13 cellular contexts compared by ENCODE assay signal in genomic region chr4:6071959-6072720, GRCh38. TPM values are rescaled to one million over a fixed set of nuclear protein-coding genes. Genes with fewer than 3 reads are reported as not detected.
DNase-seq lines count a peak whose midpoint lies in the region; ATAC-seq and TF ChIP-seq lines count a peak whose summit lies in the region.
"Had no signal": no experiment of that assay in that cellular context is flagged by ENCODE, and none has a peak within 500 bp of the region (broad histone marks: within the 10 kb centered on the region; RNA-seq: fewer than 3 reads in every experiment).

No MANE protein-coding gene starts in this region.

- H3F3A ChIP-seq in GM23338 (replicated peaks; ENCODE audit: low read depth) = no peaks in the 10 kb centered on the region
- peaks cover 10% of the 10 kb centered on the region for H3F3A ChIP-seq in neural progenitor cell (ENCODE audit: low read depth)

- H3K27ac ChIP-seq in GM23338 (ENCODE audit: low read depth) = no peak overlapping the region
- H3K27ac ChIP-seq in neural progenitor cell = no peak overlapping the region
- H3K27ac ChIP-seq: esophagus squamous epithelium had no signal

- no peaks in the 10 kb centered on the region for H3K36me3 Mint-ChIP-seq in GM23338 (ENCODE audit: low read depth)
- peaks cover 17% of the 10 kb centered on the region for H3K36me3 Mint-ChIP-seq in central memory CD8-positive, alpha-beta T cell (ENCODE audit: insufficient read depth)
- no peaks in the 10 kb centered on the region for H3K36me3 Mint-ChIP-seq in neural progenitor cell
- H3K36me3 Mint-ChIP-seq: activated naive CD4-positive, alpha-beta T cell treated with anti-CD3 and anti-CD28 coated beads, Interleukin-2, amount 10 ng/mL, durations not matched to agents 7 days and 5 days; CD14-positive monocyte had no signal

- H3K4me3 ChIP-seq in GM23338 (no peak overlapping the region), neural progenitor cell (no peak overlapping the region)
- H3K4me3 ChIP-seq: esophagus squamous epithelium had no signal

- H3K4me1 Mint-ChIP-seq in GM23338 (peaks cover 12% of the 10 kb centered on the region), neural progenitor cell (peaks cover 16% of the 10 kb centered on the region)
- H3K4me1 Mint-ChIP-seq in central memory CD8-positive, alpha-beta T cell = peaks cover 20% of the 10 kb centered on the region
- H3K4me1 Mint-ChIP-seq: activated naive CD4-positive, alpha-beta T cell treated with anti-CD3 and anti-CD28 coated beads, Interleukin-2, amount 10 ng/mL, durations not matched to agents 7 days and 5 days; CD14-positive monocyte had no signal

- no peaks in the 10 kb centered on the region for H3K79me2 ChIP-seq in GM23338 (replicated peaks; ENCODE audit: insufficient read depth)
- H3K79me2 ChIP-seq in neural progenitor cell (ENCODE audit: low read depth) = no peaks in the 10 kb centered on the region

- no peaks in the 10 kb centered on the region for H3K9me3 ChIP-seq in neural progenitor cell (ENCODE audit: low read depth)
- H3K9me3 ChIP-seq: esophagus squamous epithelium had no signal

- H3K9me3 Mint-ChIP-seq in GM23338 (no peaks in the 10 kb centered on the region; the same call in 2 of the 3 replicates), neural progenitor cell (peaks cover 2% of the 10 kb centered on the region)
- no peaks in the 10 kb centered on the region for H3K9me3 Mint-ChIP-seq in central memory CD8-positive, alpha-beta T cell
- H3K9me3 Mint-ChIP-seq: activated naive CD4-positive, alpha-beta T cell treated with anti-CD3 and anti-CD28 coated beads, Interleukin-2, amount 10 ng/mL, durations not matched to agents 7 days and 5 days had no signal

- no peak overlapping the region for H3K4me3 Mint-ChIP-seq in GM23338
- H3K4me3 Mint-ChIP-seq in central memory CD8-positive, alpha-beta T cell = no peak overlapping the region
- peak overlapping the region; percentile 70 for H3K4me3 Mint-ChIP-seq in neural progenitor cell
- H3K4me3 Mint-ChIP-seq: activated naive CD4-positive, alpha-beta T cell treated with anti-CD3 and anti-CD28 coated beads, Interleukin-2, amount 10 ng/mL, durations not matched to agents 7 days and 5 days; CD14-positive monocyte had no signal

- TF ChIP-seq CTCF in GM23338 (conservative IDR thresholded peaks at IDR 0.05; ENCODE audit: low read depth in 2 of 2) (no peak), neural progenitor cell (IDR thresholded peaks at IDR 0.05) (no peak)

- peak overlapping the region; percentile 80; the same call in 1 of the 2 replicates for H3K27ac Mint-ChIP-seq in GM23338
- H3K27ac Mint-ChIP-seq in central memory CD8-positive, alpha-beta T cell (ENCODE audit: low read depth) = peak overlapping the region; percentile 53
- H3K27ac Mint-ChIP-seq in neural progenitor cell = peak overlapping the region; percentile 28
- H3K27ac Mint-ChIP-seq: activated naive CD4-positive, alpha-beta T cell treated with anti-CD3 and anti-CD28 coated beads, Interleukin-2, amount 10 ng/mL, durations not matched to agents 7 days and 5 days had no signal

- peaks cover 6% of the 10 kb centered on the region for H3K27me3 Mint-ChIP-seq in GM23338 (ENCODE audit: insufficient read depth, low read depth, poor library complexity)
- no peaks in the 10 kb centered on the region for H3K27me3 Mint-ChIP-seq in central memory CD8-positive, alpha-beta T cell
- peaks cover 5% of the 10 kb centered on the region for H3K27me3 Mint-ChIP-seq in neural progenitor cell (ENCODE audit: insufficient read depth, low read depth)

- H2AFZ ChIP-seq in GM23338 (no peak overlapping the region), neural progenitor cell (replicated peaks) (peak overlapping the region; percentile 17)

- no peak overlapping the region for H3K9ac ChIP-seq in neural progenitor cell

- no peaks in the 10 kb centered on the region for H3K27me3 ChIP-seq in GM23338 (ENCODE audit: insufficient read depth)
- H3K27me3 ChIP-seq in neural progenitor cell = no peaks in the 10 kb centered on the region

- ATAC-seq in GM23338 (peak; percentile 11; the same call in 1 of the 3 replicates), GM18867 (IDR thresholded peaks at IDR 0.05; ENCODE audit: unreplicated experiment) (no peak), HG03565 (IDR thresholded peaks at IDR 0.05; ENCODE audit: unreplicated experiment) (no peak)
- no peak for ATAC-seq in central memory CD8-positive, alpha-beta T cell (replicated peaks; ENCODE audit: extremely low read depth, poor library complexity, severe bottlenecking)

- H4K20me1 ChIP-seq in GM23338 (replicated peaks; ENCODE audit: insufficient read depth) = no peaks in the 10 kb centered on the region
- H4K20me1 ChIP-seq in neural progenitor cell (ENCODE audit: low read depth) = no peaks in the 10 kb centered on the region

- no peaks in the 10 kb centered on the region for H3K9me2 ChIP-seq in GM23338 (ENCODE audit: insufficient read depth)

- H3K4me2 ChIP-seq in GM23338 = no peak overlapping the region
- H3K4me2 ChIP-seq in neural progenitor cell = peak overlapping the region; percentile 39

- H3K4me1 ChIP-seq in GM23338 (ENCODE audit: insufficient read depth) (peaks cover 8% of the 10 kb centered on the region; the same call in 1 of the 2 replicates), neural progenitor cell (peaks cover 14% of the 10 kb centered on the region)
- H3K4me1 ChIP-seq: esophagus squamous epithelium had no signal

- H3K36me3 ChIP-seq in GM23338 (ENCODE audit: insufficient read depth) (no peaks in the 10 kb centered on the region), neural progenitor cell (no peaks in the 10 kb centered on the region)
- H3K36me3 ChIP-seq: esophagus squamous epithelium had no signal

- DNase-seq in GM23338 (ENCODE audit: low spot score) = no peak
- peak; percentile 86 for DNase-seq in NCI-H2029 (lab: John Stamatoyannopoulos, UW)
- no peak for DNase-seq in central memory CD8-positive, alpha-beta T cell (ENCODE audit: low spot score in 2 of 2)
- no peak for DNase-seq in neural progenitor cell (ENCODE audit: low spot score)
- no peak for DNase-seq in SHP77 (lab: John Stamatoyannopoulos, UW)
- DNase-seq in germinal center (ENCODE audit: low spot score) = no peak
- DNase-seq: activated naive CD4-positive, alpha-beta T cell treated with anti-CD3 and anti-CD28 coated beads, Interleukin-2, amount 10 ng/mL, durations not matched to agents 7 days and 5 days; esophagus squamous epithelium; Karpas-422; NCI-H526 treated with DMSO at 0.1 percent for 48 hours had no signal

TF ChIP-seq in GM23338, 12 proteins besides CTCF, POLR2A, EP300 and RAD21:
- TF ChIP-seq ZNF114 (CRISPR knock-in tag; IDR thresholded peaks at IDR 0.05) = no peak

RNA-seq across cellular contexts. Expression of gene C4orf50, which starts 53.9 kb away (rescaled TPM):
- 0.19 and 0.31 TPM in 2 replicates for total RNA-seq in GM23338 (2014; rRNA removed; shearing (Covaris generic))
- polyA plus RNA-seq in GM23338 (2016; fragmentation: Nextera tagmentation; extraction: Ambion mirVana) = 0.06 TPM in 1 of 2 replicates, not detected in the other
- total RNA-seq in neural progenitor cell (ENCODE audit: low replicate concordance) = 0.09 and 0.32 TPM in 2 replicates
- polyA plus RNA-seq: CD14-positive monocyte had no signal

Comparison
In these comparisons a context has a peak if more than half of its experiments do, and no peak if none do; other contexts are left out.
1. H3K27ac Mint-ChIP-seq: peak in every context shown above with its lines; median percentile 80 in GM23338; 53 in central memory CD8-positive, alpha-beta T cell; 28 in neural progenitor cell.